ENCODE assay signal across 30 cellular contexts in genomic region chr2:210180494-210180893, GRCh38. TPM values are rescaled to one million over a fixed set of nuclear protein-coding genes. Genes with fewer than 3 reads are reported as not detected.
"Had no signal": no experiment of that assay in that cellular context is flagged by ENCODE, and none has a peak within 500 bp of the region (broad histone marks: within the 10 kb centered on the region; RNA-seq: fewer than 3 reads in every experiment).

No MANE protein-coding gene starts in this region.

- H3K27me3 Mint-ChIP-seq: activated CD8-positive, alpha-beta T cell treated with anti-CD3 and anti-CD28 coated beads for 36 hours had no signal

- ATAC-seq: activated CD8-positive, alpha-beta T cell treated with anti-CD3 and anti-CD28 coated beads for 36 hours; activated naive CD4-positive, alpha-beta T cell treated with anti-CD3 and anti-CD28 coated beads, Interleukin-2, amount 50 U/mL, for 72 hours had no signal

- H3K9me3 ChIP-seq: adrenal gland had no signal

- H3K27me3 ChIP-seq: adrenal gland had no signal

- H3K27ac Mint-ChIP-seq: activated CD4-positive, alpha-beta T cell treated with anti-CD3 and anti-CD28 coated beads, Interleukin-2, amount 10 ng/mL, durations not matched to agents 24 days and 14 days; activated CD8-positive, alpha-beta T cell treated with anti-CD3 and anti-CD28 coated beads for 36 hours; activated naive CD4-positive, alpha-beta T cell treated with anti-CD3 and anti-CD28 coated beads for 36 hours; activated naive CD4-positive, alpha-beta T cell treated with anti-CD3 and anti-CD28 coated beads, Interleukin-2, amount 50 U/mL, for 72 hours had no signal

- H3K4me3 Mint-ChIP-seq: activated CD8-positive, alpha-beta T cell treated with anti-CD3 and anti-CD28 coated beads for 36 hours; activated naive CD4-positive, alpha-beta T cell treated with anti-CD3 and anti-CD28 coated beads for 36 hours; brain had no signal

- H3K27ac ChIP-seq: adrenal gland, WERI-Rb-1 had no signal

- DNase-seq: activated CD4-positive, alpha-beta T cell treated with anti-CD3 and anti-CD28 coated beads, Interleukin-2, amount 10 ng/mL, durations not matched to agents 24 days and 14 days; activated CD4-positive, alpha-beta T cell treated with anti-CD3 and anti-CD28 coated beads, Interleukin-2, amount 50 U/mL, for 4 hours; activated CD8-positive, alpha-beta T cell treated with anti-CD3 and anti-CD28 coated beads for 36 hours; activated gamma-delta T cell treated with Interleukin-2 at 50 U/mL for 16 hours; activated T-cell treated with anti-CD3 and anti-CD28 coated beads, Interleukin-2, amount 50 U/mL, for 1 hour; adrenal gland; caudate nucleus; KBM-7; MM.1S; MV-4-11; NCI-H1092 treated with DMSO at 0.1 percent for 48 hours; NCI-H1417; NCI-H146; NCI-H187; NCI-H2029 treated with DMSO at 0.1 percent for 48 hours; NCI-H2107; NCI-H345; NCI-H524 treated with DMSO at 0.1 percent for 48 hours; NK-92 treated with Interleukin-12 subunit alpha and Interleukin-12 subunit beta, amount 100 ng/mL, for 24 hours; Right ventricle myocardium superior; SW 1271; T-helper 1 cell; T-helper 2 cell; T-helper 9 cell; WERI-Rb-1 had no signal

- H3K4me1 ChIP-seq: adrenal gland had no signal

- H3K36me3 ChIP-seq: adrenal gland, WERI-Rb-1 had no signal

- H3K4me3 ChIP-seq: adrenal gland had no signal

RNA-seq across cellular contexts. Expression of gene ACADL, which starts 44.8 kb away (rescaled TPM):
- total RNA-seq: activated CD4-positive, alpha-beta T cell treated with anti-CD3 and anti-CD28 coated beads, Interleukin-2, amount 10 ng/mL, durations not matched to agents 24 days and 14 days; activated CD8-positive, alpha-beta memory T cell treated with anti-CD3 and anti-CD28 coated beads for 36 hours; activated CD8-positive, alpha-beta T cell treated with anti-CD3 and anti-CD28 coated beads for 36 hours; activated naive CD4-positive, alpha-beta T cell treated with anti-CD3 and anti-CD28 coated beads for 36 hours; activated naive CD4-positive, alpha-beta T cell treated with anti-CD3 and anti-CD28 coated beads, Interleukin-2, amount 50 U/mL, for 72 hours; LHCN-M2 had no signal
